ENCODE assay signal across 8 cellular contexts in the genomic region with DNA sequence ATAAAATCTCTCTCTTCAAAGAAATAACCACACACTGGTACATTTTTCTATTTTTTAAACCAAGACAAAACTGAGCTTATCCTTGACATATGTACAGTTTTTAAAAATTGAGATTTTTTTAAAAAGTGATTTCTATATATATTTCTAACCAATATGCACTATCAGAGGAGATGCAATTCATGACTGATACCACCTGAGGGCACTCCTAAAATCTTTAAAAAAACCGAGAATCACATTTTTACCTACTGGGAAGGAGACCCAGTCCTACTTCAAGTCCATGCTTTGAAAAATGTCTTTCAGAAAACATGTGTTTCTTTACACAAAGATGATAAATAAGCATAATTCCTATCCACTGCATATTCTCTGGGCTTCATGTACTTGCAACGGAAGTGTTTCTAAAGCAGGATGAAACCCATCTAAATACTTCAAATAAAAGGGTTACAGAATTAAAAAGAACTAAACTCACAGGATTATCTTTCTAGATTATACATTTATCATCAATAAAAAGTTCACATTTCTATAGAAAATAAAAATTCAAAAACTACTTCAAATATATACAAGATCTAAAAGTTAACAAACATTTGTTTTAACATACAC.
DNase-seq lines count a peak whose midpoint lies in the region; ATAC-seq and TF ChIP-seq lines count a peak whose summit lies in the region.

No MANE protein-coding gene starts in this region.

- peak; percentile 51 for TF ChIP-seq CTCF in astrocyte of the spinal cord (IDR thresholded peaks at IDR 0.05; ENCODE audit: low read depth, low read length)

- no peak overlapping the region for H3K4me3 ChIP-seq in astrocyte of the spinal cord (ENCODE audit: low read depth, low read length)

- DNase-seq in DMS53 treated with DMSO at 0.1 percent for 48 hours (lab: John Stamatoyannopoulos, UW; ENCODE audit: unreplicated experiment) = peak; percentile 48
- DNase-seq in LHCN-M2 (ENCODE audit: low read depth) = peak; percentile 33
- peak; percentile 46 for DNase-seq in astrocyte of the spinal cord (ENCODE audit: low read depth, low spot score)
- peak; percentile 32 for DNase-seq in kidney tubule cell (ENCODE audit: low spot score)
- no peak for DNase-seq in COLO829 (ENCODE audit: low spot score)
- DNase-seq in occipital lobe (lab: John Stamatoyannopoulos, UW) = no peak

- in situ Hi-C loops in astrocyte of the spinal cord (cut with HindIII; ENCODE audit: low sequenced_read_pairs) = no loop called here

- ATAC-seq in GM21528 (IDR thresholded peaks at IDR 0.05; ENCODE audit: low FRiP score, unreplicated experiment) (no peak), HG02678 (IDR thresholded peaks at IDR 0.05; ENCODE audit: unreplicated experiment) (no peak)

Comparison
In these comparisons a context has a peak if more than half of its experiments do, and no peak if none do; other contexts are left out.
1. DNase-seq: peak in DMS53 treated with DMSO at 0.1 percent for 48 hours (single experiment), LHCN-M2 (single experiment), astrocyte of the spinal cord (single experiment) and kidney tubule cell (single experiment); none in COLO829 (single experiment) and occipital lobe (single experiment).